ENCODE assay signal across 8 cellular contexts in genomic region chr2:101697124-101697793, GRCh38. TPM values are rescaled to one million over a fixed set of nuclear protein-coding genes. Genes with fewer than 3 reads are reported as not detected.
DNase-seq lines count a peak whose midpoint lies in the region; ATAC-seq and TF ChIP-seq lines count a peak whose summit lies in the region.

Gene MAP4K4, plus strand, starts transcription at chr2:101697707. Its CDS starts 374 bp downstream, at chr2:101698081.

- H3K27me3 ChIP-seq in A673 (replicated peaks; ENCODE audit: insufficient read depth, low read depth, low read length, poor library complexity), result no peaks in the 10 kb centered on the region

- CTCF ChIA-PET in A673 (lab: Charles Lee), result interaction anchor here (0.7 to 1.6 kb wide), 4 partner anchors 66 to 134 kb away, joined by 3 to 10 read pairs (median 7); no protein-coding TSS in a partner anchor

- peaks cover 9% of the 10 kb centered on the region for H3K4me1 ChIP-seq in A673 (ENCODE audit: insufficient read depth, low read length, poor library complexity, severe bottlenecking)

- peaks cover 6% of the 10 kb centered on the region for H3K36me3 ChIP-seq in A673 (ENCODE audit: insufficient read depth, low read length, poor library complexity, severe bottlenecking)

- no TSS peak for BruUV-seq in A673 (replicated peaks; lab: Mats Ljungman, UMichigan)

- H3K4me3 ChIP-seq in A673 (ENCODE audit: low read depth, low read length, poor library complexity, severe bottlenecking) (peak within 1 kb of the TSS; percentile 68), epithelial cell of proximal tubule (ENCODE audit: low read depth, low read length) (peak within 1 kb of the TSS; percentile 84)

- peak within 1 kb of the TSS; percentile 82 for H3K27ac ChIP-seq in A673 (ENCODE audit: low read depth, low read length, poor library complexity, severe bottlenecking)

- POLR2A ChIA-PET in A673 (lab: Charles Lee; ENCODE audit: low non-redundant PET), result interaction anchor here (0.7 kb wide), 1 partner anchor 33 kb away, joined by 3 read pairs; no protein-coding TSS in a partner anchor

- DNase-seq in A673 (ENCODE audit: low spot score), result peak; percentile 93
- peak; percentile 43 for DNase-seq in HS-27A (ENCODE audit: low read depth)
- DNase-seq in activated T-cell treated with anti-CD3 and anti-CD28 coated beads, Interleukin-2, amount 50 U/mL, for 1 hour, result peak; percentile 83
- DNase-seq in epithelial cell of proximal tubule (ENCODE audit: low read depth), result no peak
- DNase-seq in middle frontal gyrus (ENCODE audit: extremely low spot score, low spot score), result peak; percentile 68
- DNase-seq in stimulated activated CD8-positive, alpha-beta memory T cell treated with anti-CD3 and anti-CD28 coated beads, Interleukin-2, amount 100 ng/mL, for 1 hour (ENCODE audit: low read depth in 2 of 2), result peak; percentile 47 to 70

- intact Hi-C loops in A673 (cut with micrococcal nuclease; ENCODE audit: unreplicated experiment), result loop anchor here (5.0 kb wide), 3 partner anchors 70 to 135 kb away; no protein-coding TSS in a partner anchor

- peak; percentile 33 for ATAC-seq in GM18517 (IDR thresholded peaks at IDR 0.05; ENCODE audit: unreplicated experiment)

- TF ChIP-seq CTCF in A673 (conservative IDR thresholded peaks at IDR 0.05; ENCODE audit: low read depth, low read length), result peak; percentile 42
- peak; percentile 22 for TF ChIP-seq CTCF in epithelial cell of proximal tubule (conservative IDR thresholded peaks at IDR 0.05; ENCODE audit: low read depth, low read length)

- no peaks in the 10 kb centered on the region for H3K9me3 ChIP-seq in A673 (ENCODE audit: low read depth, low read length, poor library complexity, severe bottlenecking)

TF ChIP-seq in PFSK-1, 5 proteins besides CTCF, POLR2A, EP300 and RAD21:
- TF ChIP-seq SIN3A (IDR thresholded peaks at IDR 0.05; ENCODE audit: borderline replicate concordance, insufficient read depth, low read length), result peak; percentile 68; the same call in 1 of the 2 replicates
- TF ChIP-seq, protein P1, sequence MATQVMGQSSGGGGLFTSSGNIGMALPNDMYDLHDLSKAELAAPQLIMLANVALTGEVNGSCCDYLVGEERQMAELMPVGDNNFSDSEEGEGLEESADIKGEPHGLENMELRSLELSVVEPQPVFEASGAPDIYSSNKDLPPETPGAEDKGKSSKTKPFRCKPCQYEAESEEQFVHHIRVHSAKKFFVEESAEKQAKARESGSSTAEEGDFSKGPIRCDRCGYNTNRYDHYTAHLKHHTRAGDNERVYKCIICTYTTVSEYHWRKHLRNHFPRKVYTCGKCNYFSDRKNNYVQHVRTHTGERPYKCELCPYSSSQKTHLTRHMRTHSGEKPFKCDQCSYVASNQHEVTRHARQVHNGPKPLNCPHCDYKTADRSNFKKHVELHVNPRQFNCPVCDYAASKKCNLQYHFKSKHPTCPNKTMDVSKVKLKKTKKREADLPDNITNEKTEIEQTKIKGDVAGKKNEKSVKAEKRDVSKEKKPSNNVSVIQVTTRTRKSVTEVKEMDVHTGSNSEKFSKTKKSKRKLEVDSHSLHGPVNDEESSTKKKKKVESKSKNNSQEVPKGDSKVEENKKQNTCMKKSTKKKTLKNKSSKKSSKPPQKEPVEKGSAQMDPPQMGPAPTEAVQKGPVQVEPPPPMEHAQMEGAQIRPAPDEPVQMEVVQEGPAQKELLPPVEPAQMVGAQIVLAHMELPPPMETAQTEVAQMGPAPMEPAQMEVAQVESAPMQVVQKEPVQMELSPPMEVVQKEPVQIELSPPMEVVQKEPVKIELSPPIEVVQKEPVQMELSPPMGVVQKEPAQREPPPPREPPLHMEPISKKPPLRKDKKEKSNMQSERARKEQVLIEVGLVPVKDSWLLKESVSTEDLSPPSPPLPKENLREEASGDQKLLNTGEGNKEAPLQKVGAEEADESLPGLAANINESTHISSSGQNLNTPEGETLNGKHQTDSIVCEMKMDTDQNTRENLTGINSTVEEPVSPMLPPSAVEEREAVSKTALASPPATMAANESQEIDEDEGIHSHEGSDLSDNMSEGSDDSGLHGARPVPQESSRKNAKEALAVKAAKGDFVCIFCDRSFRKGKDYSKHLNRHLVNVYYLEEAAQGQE (IDR thresholded peaks at IDR 0.05; ENCODE audit: insufficient read depth in 1 of 2, low read depth in 2 of 2, low read length in 2 of 2), result no peak
- TF ChIP-seq TAF1 (IDR thresholded peaks at IDR 0.05; ENCODE audit: borderline replicate concordance, insufficient read depth, low read length), result peak; percentile 72; the same call in 1 of the 2 replicates
- peak; percentile 17 for TF ChIP-seq FOXP2 (optimal IDR thresholded peaks at IDR 0.05; ENCODE audit: borderline replicate concordance, extremely low read depth, extremely low read length, insufficient read depth)
- no peak for TF ChIP-seq POLR2AphosphoS5 (IDR thresholded peaks at IDR 0.05; ENCODE audit: low read depth, low read length)

RNA-seq across cellular contexts. Expression of gene MAP4K4, which starts in this region (rescaled TPM):
- 154 and 157 TPM in 2 replicates for total RNA-seq in A673 (2021)
- 48.5 TPM for polyA plus RNA-seq in PFSK-1 (2012; ENCODE audit: insufficient read length, low read depth)
- 84.3 and 115 TPM in 2 replicates for total RNA-seq in epithelial cell of proximal tubule
